ENCODE assay signal across 9 cellular contexts in the genomic region with DNA sequence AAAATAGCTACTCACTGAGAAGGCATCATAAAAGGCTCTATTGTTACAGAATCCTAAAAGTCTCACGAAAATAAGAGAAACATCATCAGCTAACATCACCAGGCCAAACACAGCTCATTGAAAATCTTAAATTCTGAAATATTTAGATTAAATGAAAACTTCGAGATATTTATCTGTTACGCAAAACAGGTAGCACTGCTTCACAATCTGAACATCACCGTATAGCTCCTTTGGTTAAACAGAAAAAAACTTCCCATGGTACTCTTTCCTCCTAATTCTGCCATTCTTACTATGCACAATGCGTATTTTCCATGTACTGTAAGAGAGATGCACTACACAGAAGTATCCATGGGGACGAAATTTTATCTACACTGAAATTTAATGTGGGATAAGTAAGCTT. TPM values are rescaled to one million over a fixed set of nuclear protein-coding genes. Genes with fewer than 3 reads are reported as not detected.
DNase-seq lines count a peak whose midpoint lies in the region; ATAC-seq and TF ChIP-seq lines count a peak whose summit lies in the region.
"Had no signal": no experiment of that assay in that cellular context is flagged by ENCODE, and none has a peak within 500 bp of the region (broad histone marks: within the 10 kb centered on the region; RNA-seq: fewer than 3 reads in every experiment).

No MANE protein-coding gene starts in this region.

- no peaks in the 10 kb centered on the region for H3K9me2 ChIP-seq in DOHH2 (replicated peaks; ENCODE audit: control insufficient read depth, low read length)

- peak; percentile 14 for DNase-seq in NCI-H69 (lab: John Stamatoyannopoulos, UW)
- no peak for DNase-seq in dorsolateral prefrontal cortex
- no peak for DNase-seq in ovary
- no peak for DNase-seq in GM13976 (ENCODE audit: low spot score)
- DNase-seq in omental fat pad (ENCODE audit: low spot score) = no peak
- no peak for DNase-seq in NCI-H774 (lab: John Stamatoyannopoulos, UW)
- DNase-seq: NCI-H226 had no signal

- H3K27me3 ChIP-seq in DOHH2 (ENCODE audit: control insufficient read depth, low read length) = no peaks in the 10 kb centered on the region
- no peaks in the 10 kb centered on the region for H3K27me3 ChIP-seq in dorsolateral prefrontal cortex
- no peaks in the 10 kb centered on the region for H3K27me3 ChIP-seq in ovary

- peaks cover 24% of the 10 kb centered on the region for H3F3A ChIP-seq in DOHH2 (ENCODE audit: control insufficient read depth, insufficient read depth)

- in situ Hi-C loops in GM13976 (cut with MboI; ENCODE audit: low sequenced_read_pairs, unreplicated experiment) = no loop called here

- intact Hi-C loops in dorsolateral prefrontal cortex (cut with DNase I) = loop anchor here (2.0 to 5.0 kb wide), 5 partner anchors 41 to 183 kb away; partner anchors contain the start of genes PPP2R5E (in 2 of the 2) and WDR89 (in 1 of the 2)
- intact Hi-C loops in ovary (cut with DNase I) = no loop called here

- H3K27ac ChIP-seq in DOHH2 (ENCODE audit: low read depth, low read length) = peak overlapping the region; percentile 91
- peak overlapping the region in 11 of 59 donors; percentile 1 to 95 (median 17) for H3K27ac ChIP-seq in dorsolateral prefrontal cortex
- no peak overlapping the region for H3K27ac ChIP-seq in ovary

- H3K4me3 ChIP-seq in DOHH2 (ENCODE audit: low read length) (peak overlapping the region; percentile 98), dorsolateral prefrontal cortex (peak overlapping the region in 58 of 59 donors; percentile 70 to 98 (median 91)), ovary (peak overlapping the region; percentile 94)

- H3K79me2 ChIP-seq in DOHH2 (ENCODE audit: control insufficient read depth, low read length) = peaks cover 76% of the 10 kb centered on the region

- TF ChIP-seq CTCF in DOHH2 (IDR thresholded peaks at IDR 0.05; ENCODE audit: low read depth, low read length, poor library complexity, severe bottlenecking) (no peak), dorsolateral prefrontal cortex (IDR thresholded peaks at IDR 0.05 in 54 of 56, conservative IDR thresholded peaks at IDR 0.05 in 2 of 56; ENCODE audit: low read depth in 1 of 56, partially characterized antibody in 56 of 56) (no peak), ovary (IDR thresholded peaks at IDR 0.05) (no peak), GM13976 (IDR thresholded peaks at IDR 0.05; ENCODE audit: borderline replicate concordance, control extremely low read depth, extremely low read depth, insufficient read depth, missing control alignments) (no peak), omental fat pad (IDR thresholded peaks at IDR 0.05) (no peak)

- WGBS in ovary, 3 donors = 66 to 75% (median 69%) methylated on average over 6 of the region's 6 CpGs

- ATAC-seq in omental fat pad (ENCODE audit: low FRiP score) (no peak), HG02938 (IDR thresholded peaks at IDR 0.05; ENCODE audit: unreplicated experiment) (no peak)

- peak overlapping the region; percentile 85 for H3K4me2 ChIP-seq in DOHH2 (ENCODE audit: low read length)

- TF ChIP-seq EP300 in ovary (IDR thresholded peaks at IDR 0.05) = no peak

- no peaks in the 10 kb centered on the region for H4K20me1 ChIP-seq in DOHH2 (ENCODE audit: control insufficient read depth, insufficient read depth, low read depth, low read length)

- H3K9me3 ChIP-seq in DOHH2 (ENCODE audit: control insufficient read depth, insufficient read depth, low read length) = no peaks in the 10 kb centered on the region
- no peaks in the 10 kb centered on the region for H3K9me3 ChIP-seq in ovary

- H3K36me3 ChIP-seq in DOHH2 (ENCODE audit: control insufficient read depth, low read length) (peaks cover 60% of the 10 kb centered on the region), ovary (no peaks in the 10 kb centered on the region)

- no peak for TF ChIP-seq POLR2A in ovary (IDR thresholded peaks at IDR 0.05)

- H3K4me1 ChIP-seq in DOHH2 (ENCODE audit: control insufficient read depth, low read length) (peaks cover 53% of the 10 kb centered on the region), ovary (ENCODE audit: insufficient read depth) (no peaks in the 10 kb centered on the region)

RNA-seq across cellular contexts. Expression of gene SGPP1, which starts 2.1 kb away (rescaled TPM):
- total RNA-seq in dorsolateral prefrontal cortex (10 to 100 TPM; 16.0 to 26.2 (median 20.9) TPM), ovary (10 to 100 TPM; 11.2 to 18.4 (median 14.4) TPM), omental fat pad (10 to 100 TPM; 18.9 to 23.5 (median 21.1) TPM)
- 10 to 100 TPM in 1 of 2 donors, 1 to 10 TPM in 1; 7.6 to 11.7 TPM for polyA plus RNA-seq in ovary

Comparison
In these comparisons a context has a peak if more than half of its experiments do, and no peak if none do; other contexts are left out.
1. intact Hi-C loops: an anchor here in dorsolateral prefrontal cortex (2.0 to 5.0 kb wide); none called in ovary.